26 cellular contexts compared by ENCODE assay signal in genomic region chr9:68998344-68998743, GRCh38. TPM values are rescaled to one million over a fixed set of nuclear protein-coding genes. Genes with fewer than 3 reads are reported as not detected.
DNase-seq lines count a peak whose midpoint lies in the region; ATAC-seq and TF ChIP-seq lines count a peak whose summit lies in the region.
"Had no signal": no experiment of that assay in that cellular context is flagged by ENCODE, and none has a peak within 500 bp of the region (broad histone marks: within the 10 kb centered on the region; RNA-seq: fewer than 3 reads in every experiment).

No MANE protein-coding gene starts in this region.

- BruUV-seq in Calu3 (replicated peaks; lab: Mats Ljungman, UMichigan), result no TSS peak

- TF ChIP-seq CTCF in Calu3 (IDR thresholded peaks at IDR 0.05; ENCODE audit: unreplicated experiment) (no peak), nephron progenitor cell (IDR thresholded peaks at IDR 0.05) (no peak), endothelial cell (IDR thresholded peaks at IDR 0.05; ENCODE audit: unreplicated experiment) (no peak)

- ATAC-seq in HG03469 (IDR thresholded peaks at IDR 0.05; ENCODE audit: unreplicated experiment), result no peak
- no peak for ATAC-seq in GM19467 (IDR thresholded peaks at IDR 0.05; ENCODE audit: unreplicated experiment)
- ATAC-seq: foreskin keratinocyte, PC-3 had no signal

- CTCF ChIA-PET in Calu3 (lab: Charles Lee), result no interaction called here

- intact Hi-C loops in Calu3 (cut with micrococcal nuclease; ENCODE audit: unreplicated experiment), result loop anchor here (10.0 kb wide), 1 partner anchor 314 kb away; no protein-coding TSS in a partner anchor
- intact Hi-C loops in activated T-helper 2 cell treated with anti-CD3 and anti-CD28 coated beads, Interferon-gamma antibody, Interleukin-2, Interleukin-4, amounts not matched to agents 10 μg/mL and 5 μg/mL and 100 μg/mL, durations not matched to agents 14 hours and 24 hours and 36 hours (cut with micrococcal nuclease), result loop anchor here (2.0 to 5.0 kb wide), 7 partner anchors 28 to 346 kb away; no protein-coding TSS in a partner anchor

- H3K4me1 Mint-ChIP-seq in Calu3 (ENCODE audit: low read depth, unreplicated experiment), result no peaks in the 10 kb centered on the region
- peaks cover 40% of the 10 kb centered on the region for H3K4me1 Mint-ChIP-seq in activated T-helper 2 cell treated with anti-CD3 and anti-CD28 coated beads, Interferon-gamma antibody, Interleukin-2, Interleukin-4, amounts not matched to agents 10 μg/mL and 5 μg/mL and 100 μg/mL, durations not matched to agents 14 hours and 24 hours and 36 hours (ENCODE audit: low read depth)
- peaks cover 47% of the 10 kb centered on the region for H3K4me1 Mint-ChIP-seq in nephron progenitor cell
- peaks cover 18% of the 10 kb centered on the region for H3K4me1 Mint-ChIP-seq in endothelial cell (ENCODE audit: unreplicated experiment)

- H3K36me3 Mint-ChIP-seq in Calu3 (ENCODE audit: insufficient read depth, unreplicated experiment) (no peaks in the 10 kb centered on the region), nephron progenitor cell (ENCODE audit: low read depth) (no peaks in the 10 kb centered on the region), endothelial cell (ENCODE audit: low read depth, unreplicated experiment) (no peaks in the 10 kb centered on the region)
- H3K36me3 Mint-ChIP-seq in activated T-helper 2 cell treated with anti-CD3 and anti-CD28 coated beads, Interferon-gamma antibody, Interleukin-2, Interleukin-4, amounts not matched to agents 10 μg/mL and 5 μg/mL and 100 μg/mL, durations not matched to agents 14 hours and 24 hours and 36 hours (ENCODE audit: low read depth), result peaks cover 49% of the 10 kb centered on the region
- H3K36me3 Mint-ChIP-seq: CD4-positive, alpha-beta memory T cell had no signal

- H3K27ac Mint-ChIP-seq in Calu3 (ENCODE audit: unreplicated experiment) (peak overlapping the region; percentile 12), nephron progenitor cell (peak overlapping the region; percentile 60), endothelial cell (ENCODE audit: unreplicated experiment) (no peak overlapping the region)
- H3K27ac Mint-ChIP-seq in activated T-helper 2 cell treated with anti-CD3 and anti-CD28 coated beads, Interferon-gamma antibody, Interleukin-2, Interleukin-4, amounts not matched to agents 10 μg/mL and 5 μg/mL and 100 μg/mL, durations not matched to agents 14 hours and 24 hours and 36 hours, result peak overlapping the region; percentile 61

- H3K9me3 Mint-ChIP-seq in Calu3 (ENCODE audit: low read depth, unreplicated experiment), result no peaks in the 10 kb centered on the region
- H3K9me3 Mint-ChIP-seq in activated T-helper 2 cell treated with anti-CD3 and anti-CD28 coated beads, Interferon-gamma antibody, Interleukin-2, Interleukin-4, amounts not matched to agents 10 μg/mL and 5 μg/mL and 100 μg/mL, durations not matched to agents 14 hours and 24 hours and 36 hours, result no peaks in the 10 kb centered on the region
- H3K9me3 Mint-ChIP-seq in nephron progenitor cell, result no peaks in the 10 kb centered on the region
- no peaks in the 10 kb centered on the region for H3K9me3 Mint-ChIP-seq in endothelial cell (ENCODE audit: unreplicated experiment)
- H3K9me3 Mint-ChIP-seq: CD4-positive, alpha-beta memory T cell had no signal

- DNase-seq in Calu3 (no peak), islet precursor cell (peak; percentile 7), nephron progenitor cell (no peak), endothelial cell (ENCODE audit: low spot score) (no peak), UCSD-AML1 (lab: John Stamatoyannopoulos, UW; ENCODE audit: unreplicated experiment) (no peak)
- DNase-seq in activated T-helper 2 cell treated with anti-CD3 and anti-CD28 coated beads, Interferon-gamma antibody, Interleukin-2, Interleukin-4, amounts not matched to agents 10 μg/mL and 5 μg/mL and 100 μg/mL, durations not matched to agents 14 hours and 24 hours and 36 hours (ENCODE audit: low spot score), result no peak
- DNase-seq: activated CD4-positive, alpha-beta T cell treated with anti-CD3 and anti-CD28 coated beads, Interleukin-2, amount 50 U/mL, for 1 hour; activated CD8-positive, alpha-beta memory T cell treated with anti-CD3 and anti-CD28 coated beads, Interleukin-2, amount 50 U/mL, for 4 hours; activated gamma-delta T cell; CD4-positive, alpha-beta memory T cell; DMS53; foreskin keratinocyte; kidney; mucosa of descending colon; NCI-H1048; NCI-H187 treated with DMSO at 0.1 percent for 48 hours; NCI-H226; pancreas; PC-3; SIG-M5; sigmoid colon; T-helper 1 cell had no signal

- no peak overlapping the region for H3K4me3 Mint-ChIP-seq in Calu3 (ENCODE audit: low read depth, unreplicated experiment)
- no peak overlapping the region for H3K4me3 Mint-ChIP-seq in activated T-helper 2 cell treated with anti-CD3 and anti-CD28 coated beads, Interferon-gamma antibody, Interleukin-2, Interleukin-4, amounts not matched to agents 10 μg/mL and 5 μg/mL and 100 μg/mL, durations not matched to agents 14 hours and 24 hours and 36 hours (ENCODE audit: low read depth)
- no peak overlapping the region for H3K4me3 Mint-ChIP-seq in nephron progenitor cell
- H3K4me3 Mint-ChIP-seq in endothelial cell (ENCODE audit: unreplicated experiment), result no peak overlapping the region
- H3K4me3 Mint-ChIP-seq: CD4-positive, alpha-beta memory T cell had no signal

- H3K27me3 Mint-ChIP-seq in Calu3 (ENCODE audit: unreplicated experiment) (no peaks in the 10 kb centered on the region), nephron progenitor cell (ENCODE audit: low read depth, poor library complexity) (peaks cover 5% of the 10 kb centered on the region), endothelial cell (ENCODE audit: unreplicated experiment) (no peaks in the 10 kb centered on the region)
- no peaks in the 10 kb centered on the region for H3K27me3 Mint-ChIP-seq in activated T-helper 2 cell treated with anti-CD3 and anti-CD28 coated beads, Interferon-gamma antibody, Interleukin-2, Interleukin-4, amounts not matched to agents 10 μg/mL and 5 μg/mL and 100 μg/mL, durations not matched to agents 14 hours and 24 hours and 36 hours (ENCODE audit: low read depth)

RNA-seq across cellular contexts. Expression of gene PRKACG, which starts 15.6 kb away (rescaled TPM):
- total RNA-seq in Calu3 (2022) (not detected in 2 replicates), endothelial cell (ENCODE audit: unreplicated experiment) (not detected)
- total RNA-seq in activated T-helper 2 cell treated with anti-CD3 and anti-CD28 coated beads, Interferon-gamma antibody, Interleukin-2, Interleukin-4, amounts not matched to agents 10 μg/mL and 5 μg/mL and 100 μg/mL, durations not matched to agents 14 hours and 24 hours and 36 hours, result not detected in 2 replicates
- total RNA-seq: bronchial epithelial cell; CD4-positive, alpha-beta memory T cell; foreskin keratinocyte; HT1080; kidney; mucosa of descending colon; pancreas; PC-3; sigmoid colon had no signal

RNA-seq across cellular contexts. Expression of gene FXN, which starts 37.2 kb away (rescaled TPM):
- total RNA-seq in Calu3 (2022), result 11.9 and 12.9 TPM in 2 replicates
- total RNA-seq in activated T-helper 2 cell treated with anti-CD3 and anti-CD28 coated beads, Interferon-gamma antibody, Interleukin-2, Interleukin-4, amounts not matched to agents 10 μg/mL and 5 μg/mL and 100 μg/mL, durations not matched to agents 14 hours and 24 hours and 36 hours, result 46.8 and 56.7 TPM in 2 replicates
- total RNA-seq in endothelial cell (ENCODE audit: unreplicated experiment), result 14.4 TPM
